1 cellular context compared by ENCODE assay signal in the genomic region with DNA sequence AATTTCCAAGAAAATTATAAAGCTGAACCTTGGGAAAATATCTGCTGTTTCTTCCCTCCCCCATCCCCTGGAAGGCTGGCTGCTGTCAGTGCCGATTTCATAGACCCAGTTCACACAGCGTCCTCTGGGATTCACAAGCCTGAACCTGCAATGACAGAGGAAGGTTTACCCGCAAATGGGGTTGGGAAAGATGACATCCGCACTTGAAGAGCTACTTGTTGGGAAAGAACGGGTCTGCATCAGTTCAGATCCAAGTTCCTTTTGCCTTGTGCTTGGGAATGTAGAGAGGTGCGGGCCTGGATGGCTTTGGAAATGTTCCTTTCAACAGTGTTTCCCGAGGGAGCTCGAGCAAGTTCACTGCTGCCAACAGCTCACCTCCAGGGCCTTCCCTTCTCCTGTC.
TF ChIP-seq lines count a peak whose summit lies in the region.

No MANE protein-coding gene starts in this region.

TF ChIP-seq in HCT116, 20 proteins besides CTCF, POLR2A, EP300 and RAD21:
- TF ChIP-seq ELF1 (IDR thresholded peaks at IDR 0.05; ENCODE audit: borderline replicate concordance, low read depth) = no peak
- TF ChIP-seq, protein P1, sequence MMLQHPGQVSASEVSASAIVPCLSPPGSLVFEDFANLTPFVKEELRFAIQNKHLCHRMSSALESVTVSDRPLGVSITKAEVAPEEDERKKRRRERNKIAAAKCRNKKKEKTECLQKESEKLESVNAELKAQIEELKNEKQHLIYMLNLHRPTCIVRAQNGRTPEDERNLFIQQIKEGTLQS (IDR thresholded peaks at IDR 0.05) = no peak
- no peak for TF ChIP-seq SIN3A (IDR thresholded peaks at IDR 0.05; ENCODE audit: low read depth)
- TF ChIP-seq POLR2AphosphoS5 (IDR thresholded peaks at IDR 0.05; ENCODE audit: low read depth, low read length) = peak; percentile 32; the same call in 1 of the 2 replicates
- TF ChIP-seq CEBPB (IDR thresholded peaks at IDR 0.05; ENCODE audit: low read depth) = no peak
